ENCODE assay signal across 24 cellular contexts in the genomic region with DNA sequence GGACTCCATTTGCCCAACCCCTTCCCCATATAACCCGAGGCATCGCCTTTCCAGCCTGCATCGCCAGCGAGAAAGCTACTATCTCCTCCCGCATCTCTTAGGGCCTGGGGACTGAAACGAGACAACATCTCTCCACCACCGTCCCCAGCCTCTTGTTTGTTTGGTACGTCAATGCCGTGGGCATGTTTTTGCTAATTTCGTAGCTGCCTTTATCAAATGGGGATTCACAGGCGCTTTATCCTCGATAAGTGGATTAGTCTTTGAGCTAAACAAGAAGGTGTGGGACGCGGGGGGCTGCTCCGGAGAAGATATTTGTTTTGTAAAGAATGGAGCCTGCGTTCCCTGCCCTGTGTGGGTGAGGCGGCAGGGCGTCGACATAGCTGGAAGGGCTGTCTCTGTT.
"Had no signal": no experiment of that assay in that cellular context is flagged by ENCODE, and none has a peak within 500 bp of the region (broad histone marks: within the 10 kb centered on the region; RNA-seq: fewer than 3 reads in every experiment).

No MANE protein-coding gene starts in this region.

- H3K4me3 Mint-ChIP-seq: activated CD8-positive, alpha-beta T cell treated with anti-CD3 and anti-CD28 coated beads for 36 hours; activated naive CD8-positive, alpha-beta T cell treated with anti-CD3 and anti-CD28 coated beads, Interleukin-2, amount 10 ng/mL, durations not matched to agents 7 days and 5 days; activated T-cell treated with anti-CD3 and anti-CD28 coated beads, Interleukin-2, amount 50 U/mL, for 72 hours had no signal

- H3K4me1 ChIP-seq: adrenal gland, breast epithelium had no signal

- H3K27ac Mint-ChIP-seq: activated CD8-positive, alpha-beta T cell treated with anti-CD3 and anti-CD28 coated beads for 36 hours; activated naive CD8-positive, alpha-beta T cell treated with anti-CD3 and anti-CD28 coated beads, Interleukin-2, amount 10 ng/mL, durations not matched to agents 7 days and 5 days; activated T-cell treated with anti-CD3 and anti-CD28 coated beads, Interleukin-2, amount 50 U/mL, for 72 hours; activated T-helper 2 cell treated with anti-CD3 and anti-CD28 coated beads, Interferon-gamma antibody, Interleukin-2, Interleukin-4, amounts not matched to agents 10 μg/mL and 5 μg/mL and 100 μg/mL, durations not matched to agents 14 hours and 24 hours and 36 hours had no signal

- H3K4me3 ChIP-seq: adrenal gland, breast epithelium, MG63 had no signal

- DNase-seq: activated CD4-positive, alpha-beta T cell treated with anti-CD3 and anti-CD28 coated beads for 4 hours; activated CD8-positive, alpha-beta memory T cell treated with anti-CD3 and anti-CD28 coated beads, Interleukin-2, amount 50 U/mL, for 4 hours; activated CD8-positive, alpha-beta T cell treated with anti-CD3 and anti-CD28 coated beads for 36 hours; activated gamma-delta T cell treated with Interleukin-2 at 50 U/mL for 16 hours; activated naive CD4-positive, alpha-beta T cell treated with anti-CD3 and anti-CD28 coated beads, Interleukin-2, amount 50 U/mL, for 16 hours; activated naive CD8-positive, alpha-beta T cell treated with anti-CD3 and anti-CD28 coated beads, Interleukin-2, amount 10 ng/mL, durations not matched to agents 7 days and 5 days; activated T-cell treated with anti-CD3 and anti-CD28 coated beads, Interleukin-2, amount 50 U/mL, for 72 hours; adrenal gland; anterior cingulate cortex; central memory CD4-positive, alpha-beta T cell; MG63; MV-4-11; NCI-H1092 treated with DMSO at 0.1 percent for 48 hours; NCI-H1417 treated with DMSO at 0.1 percent for 48 hours; NCI-H1694; NCI-H2029; NCI-H345; NCI-H510A; NCI-H526 treated with DMSO at 0.1 percent for 48 hours; SHP77 treated with DMSO at 0.1 percent for 48 hours; T-helper 1 cell had no signal

- H3K4me1 Mint-ChIP-seq: activated naive CD8-positive, alpha-beta T cell treated with anti-CD3 and anti-CD28 coated beads, Interleukin-2, amount 10 ng/mL, durations not matched to agents 7 days and 5 days had no signal

- H3K36me3 Mint-ChIP-seq: activated naive CD8-positive, alpha-beta T cell treated with anti-CD3 and anti-CD28 coated beads, Interleukin-2, amount 10 ng/mL, durations not matched to agents 7 days and 5 days had no signal

- H3K27ac ChIP-seq: adrenal gland, breast epithelium, VCaP had no signal

- H3K9me3 ChIP-seq: adrenal gland, breast epithelium, MG63 had no signal

- H3K36me3 ChIP-seq: adrenal gland, breast epithelium, MG63 had no signal

- H3K9me3 Mint-ChIP-seq: activated CD8-positive, alpha-beta T cell treated with anti-CD3 and anti-CD28 coated beads for 36 hours; activated naive CD8-positive, alpha-beta T cell treated with anti-CD3 and anti-CD28 coated beads, Interleukin-2, amount 10 ng/mL, durations not matched to agents 7 days and 5 days; activated T-cell treated with anti-CD3 and anti-CD28 coated beads, Interleukin-2, amount 50 U/mL, for 72 hours; activated T-helper 2 cell treated with anti-CD3 and anti-CD28 coated beads, Interferon-gamma antibody, Interleukin-2, Interleukin-4, amounts not matched to agents 10 μg/mL and 5 μg/mL and 100 μg/mL, durations not matched to agents 14 hours and 24 hours and 36 hours had no signal
